Comparison of ENCODE assay signal across 8 cellular contexts in the genomic region with DNA sequence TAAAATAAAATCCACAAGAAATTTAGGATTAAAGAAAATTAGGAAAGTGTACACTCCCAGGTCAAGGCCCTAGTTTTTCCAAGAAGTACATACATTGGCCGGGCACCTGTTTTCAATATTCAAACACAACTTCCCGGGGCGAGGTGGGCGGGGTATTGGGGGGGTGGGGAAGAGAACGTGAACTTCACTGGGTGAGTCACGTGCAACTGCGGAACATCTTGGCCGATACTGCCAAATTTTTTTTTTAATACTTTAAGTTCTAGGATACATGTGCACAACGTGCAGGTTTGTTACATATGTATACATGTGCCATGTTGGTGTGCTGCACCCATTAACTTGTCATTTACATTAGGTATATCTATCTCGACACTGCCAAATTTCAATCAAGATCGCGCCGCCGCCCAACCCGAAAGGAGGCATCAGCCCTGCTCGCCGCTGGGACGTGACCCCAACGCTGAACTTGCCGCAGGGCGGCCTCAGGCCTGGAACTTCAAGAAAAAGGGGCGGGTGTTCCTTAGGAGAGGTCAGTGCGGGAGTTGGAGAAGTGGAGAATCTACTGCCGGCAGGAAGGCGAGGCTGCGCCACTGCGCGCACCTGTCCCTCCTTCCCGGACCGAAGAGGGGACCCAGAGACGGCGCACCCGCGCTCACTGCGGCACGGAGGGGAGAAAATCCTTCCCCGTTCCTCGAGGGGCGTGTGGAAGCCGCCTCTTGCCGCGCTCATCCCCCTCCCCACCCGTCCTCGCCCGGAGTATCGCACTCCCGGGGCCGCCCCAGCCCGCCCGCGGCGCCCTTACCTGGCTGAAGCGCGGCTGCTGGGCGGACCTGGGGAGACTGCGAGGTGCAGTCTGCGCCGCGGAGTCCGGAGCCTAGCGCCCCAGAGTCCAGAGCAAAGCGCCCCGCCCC. TPM values are rescaled to one million over a fixed set of nuclear protein-coding genes. Genes with fewer than 3 reads are reported as not detected.
DNase-seq lines count a peak whose midpoint lies in the region; ATAC-seq and TF ChIP-seq lines count a peak whose summit lies in the region.

TEC (minus strand) TSS at position 883 of the 905 bp plus-strand sequence. CDS start 41,224 bp downstream, outside the sequence.

- no peak for TF ChIP-seq CTCF in heart right ventricle (IDR thresholded peaks at IDR 0.05)

- peak within 1 kb of the TSS; percentile 83 for H3K27ac Mint-ChIP-seq in activated naive CD4-positive, alpha-beta T cell treated with anti-CD3 and anti-CD28 coated beads for 36 hours

- H3K36me3 ChIP-seq in NT2/D1 (ENCODE audit: insufficient read depth, insufficient read length, low read length): no peaks in the 10 kb centered on the region
- H3K36me3 ChIP-seq in heart right ventricle: no peaks in the 10 kb centered on the region
- no peaks in the 10 kb centered on the region for H3K36me3 ChIP-seq in rectal smooth muscle tissue (ENCODE audit: control insufficient read depth, insufficient read depth, low read length)

- peaks cover 3% of the 10 kb centered on the region for H3K27me3 ChIP-seq in NT2/D1 (ENCODE audit: insufficient read depth, insufficient read length)
- no peaks in the 10 kb centered on the region for H3K27me3 ChIP-seq in heart right ventricle
- no peaks in the 10 kb centered on the region for H3K27me3 ChIP-seq in rectal smooth muscle tissue (ENCODE audit: control insufficient read depth, insufficient read depth, low read length)

- peaks cover 9% of the 10 kb centered on the region for H3K4me1 Mint-ChIP-seq in activated naive CD4-positive, alpha-beta T cell treated with anti-CD3 and anti-CD28 coated beads for 36 hours (ENCODE audit: low read depth)

- ATAC-seq in GM18861 (IDR thresholded peaks at IDR 0.05; ENCODE audit: unreplicated experiment): peak; percentile 38
- peak; percentile 11 for ATAC-seq in HG03064 (IDR thresholded peaks at IDR 0.05; ENCODE audit: low read depth, unreplicated experiment)
- ATAC-seq in heart right ventricle: peak; percentile 44 to 82 (median 60)

- H3K27ac ChIP-seq in heart right ventricle (peak within 1 kb of the TSS in 9 of 10 donors; percentile 78 to 93 (median 80)), rectal smooth muscle tissue (ENCODE audit: low read depth, low read length) (peak within 1 kb of the TSS; percentile 34)

- H3K4me1 ChIP-seq in NT2/D1 (ENCODE audit: insufficient read depth, insufficient read length): no peaks in the 10 kb centered on the region
- H3K4me1 ChIP-seq in heart right ventricle: peaks cover 0 to 38% (median 8%) of the 10 kb centered on the region in 9 donors
- no peaks in the 10 kb centered on the region for H3K4me1 ChIP-seq in rectal smooth muscle tissue (ENCODE audit: control insufficient read depth, insufficient read depth, low read length)

- 3% methylated on average over 56 to 63 of the region's 63 CpGs for WGBS in heart right ventricle, 2 donors

- no peaks in the 10 kb centered on the region for H3K36me3 Mint-ChIP-seq in activated naive CD4-positive, alpha-beta T cell treated with anti-CD3 and anti-CD28 coated beads for 36 hours (ENCODE audit: low read depth)

- H3K9me3 ChIP-seq in NT2/D1 (ENCODE audit: insufficient read depth, low read length) (no peaks in the 10 kb centered on the region), heart right ventricle (no peaks in the 10 kb centered on the region)

- no peaks in the 10 kb centered on the region for H3K27me3 Mint-ChIP-seq in activated naive CD4-positive, alpha-beta T cell treated with anti-CD3 and anti-CD28 coated beads for 36 hours (ENCODE audit: low read depth)

- CTCF ChIA-PET in activated naive CD4-positive, alpha-beta T cell treated with anti-CD3 and anti-CD28 coated beads for 36 hours (lab: Charles Lee): no interaction called here

- no peaks in the 10 kb centered on the region for H3K9me3 Mint-ChIP-seq in activated naive CD4-positive, alpha-beta T cell treated with anti-CD3 and anti-CD28 coated beads for 36 hours

- H3K9ac ChIP-seq in NT2/D1 (ENCODE audit: insufficient read length, low read depth): peak within 1 kb of the TSS; percentile 70
- H3K9ac ChIP-seq in rectal smooth muscle tissue (ENCODE audit: low read length): no peak within 1 kb of the TSS

- H3K4me3 ChIP-seq in NT2/D1 (ENCODE audit: insufficient read length, low read depth) (peak within 1 kb of the TSS; percentile 63), heart right ventricle (peak within 1 kb of the TSS; percentile 71 to 92 (median 88)), rectal smooth muscle tissue (ENCODE audit: low read length) (peak within 1 kb of the TSS; percentile 82)

- intact Hi-C loops in activated naive CD4-positive, alpha-beta T cell treated with anti-CD3 and anti-CD28 coated beads for 36 hours (cut with micrococcal nuclease): loop anchor here (1.0 to 10.0 kb wide), 7 partner anchors 160 to 784 kb away; partner anchors contain the start of genes ATP10D, CNGA1, FRYL and NFXL1
- intact Hi-C loops in heart right ventricle (cut with DNase I): loop anchor here in 1 of 10 donors (10.0 kb wide), 1 partner anchor 124 kb away; no protein-coding TSS in a partner anchor

- H3K4me3 Mint-ChIP-seq in activated naive CD4-positive, alpha-beta T cell treated with anti-CD3 and anti-CD28 coated beads for 36 hours: peak within 1 kb of the TSS; percentile 93

- DNase-seq in AG20443 (ENCODE audit: low spot score) (peak; percentile 46), NT2/D1 (ENCODE audit: low read depth, low spot score) (peak; percentile 18), heart right ventricle (peak; percentile 34 to 61), NCI-H2227 treated with DMSO at 0.1 percent for 48 hours (lab: John Stamatoyannopoulos, UW) (no peak)
- peak; percentile 41 for DNase-seq in activated naive CD4-positive, alpha-beta T cell treated with anti-CD3 and anti-CD28 coated beads for 36 hours

RNA-seq across cellular contexts. Expression of gene TEC, which starts in this region (rescaled TPM):
- 1 to 10 TPM; 3.4 to 3.7 TPM for total RNA-seq in activated naive CD4-positive, alpha-beta T cell treated with anti-CD3 and anti-CD28 coated beads for 36 hours
- total RNA-seq in heart right ventricle: 1 to 10 TPM; 1.0 to 3.6 (median 2.3) TPM
- 1 to 10 TPM; 1.1 to 1.7 TPM for polyA plus RNA-seq in heart right ventricle
